In genomic region chr12:109115758-109116610, GRCh38 we compare ENCODE assay signal across 1 cellular context.
A peak's percentile ranks its signal among the peaks of the same experiment; 100 is the strongest.
TF ChIP-seq lines count a peak whose summit lies in the region.

ACACB (plus strand) TSS chr12:109116587; CDS start chr12:109139406, 22,819 bp downstream.

TF ChIP-seq in HepG2, 621 proteins besides CTCF, POLR2A, EP300 and RAD21 (continued from another document and continues in another):
- TF ChIP-seq AFF4 (CRISPR knock-in tag; IDR thresholded peaks at IDR 0.05) (no peak), ZNF597 (CRISPR knock-in tag; IDR thresholded peaks at IDR 0.05) (no peak), ZNF776 (CRISPR knock-in tag; IDR thresholded peaks at IDR 0.05) (no peak), ZNF503 (CRISPR knock-in tag; IDR thresholded peaks at IDR 0.05) (no peak), SMAD3 (CRISPR knock-in tag; IDR thresholded peaks at IDR 0.05) (no peak), ZBTB43 (CRISPR knock-in tag; conservative IDR thresholded peaks at IDR 0.05) (peak; percentile 74; the same call in 1 of the 2 replicates), BRCA1 (CRISPR knock-in tag; IDR thresholded peaks at IDR 0.05) (no peak), ZNF704 (CRISPR knock-in tag; IDR thresholded peaks at IDR 0.05; ENCODE audit: borderline replicate concordance) (no peak), ZNF841 (CRISPR knock-in tag; IDR thresholded peaks at IDR 0.05; ENCODE audit: borderline replicate concordance) (no peak), TIGD3 (CRISPR knock-in tag; IDR thresholded peaks at IDR 0.05; ENCODE audit: borderline replicate concordance) (no peak), GATA4 (IDR thresholded peaks at IDR 0.05; ENCODE audit: borderline replicate concordance, low read depth) (no peak; the same call in 1 of the 2 replicates), SSRP1 (CRISPR knock-in tag; IDR thresholded peaks at IDR 0.05) (peak; percentile 68; the same call in 1 of the 2 replicates), ZNF569 (CRISPR knock-in tag; IDR thresholded peaks at IDR 0.05; ENCODE audit: borderline replicate concordance) (no peak), XBP1 (CRISPR knock-in tag; IDR thresholded peaks at IDR 0.05) (no peak), ETV6 (CRISPR knock-in tag; conservative IDR thresholded peaks at IDR 0.05) (0 out of 2 replicates have a peak, but pooled peaks have one; percentile 51), ZNF710 (CRISPR knock-in tag; IDR thresholded peaks at IDR 0.05; ENCODE audit: borderline replicate concordance) (peak; percentile 80; the same call in 1 of the 2 replicates), HMGA1 (CRISPR knock-in tag; conservative IDR thresholded peaks at IDR 0.05) (no peak), HDAC1 (CRISPR knock-in tag; IDR thresholded peaks at IDR 0.05) (peak; percentile 88), HMGXB3 (CRISPR knock-in tag; IDR thresholded peaks at IDR 0.05; ENCODE audit: borderline replicate concordance) (peak; percentile 48; the same call in 1 of the 2 replicates), ZNF354B (CRISPR knock-in tag; IDR thresholded peaks at IDR 0.05) (no peak), ZNF33B (CRISPR knock-in tag; IDR thresholded peaks at IDR 0.05) (0 out of 2 replicates have a peak, but pooled peaks have one; percentile 42), ZFP36L1 (CRISPR knock-in tag; IDR thresholded peaks at IDR 0.05) (no peak), ATM (IDR thresholded peaks at IDR 0.05; ENCODE audit: borderline replicate concordance) (no peak), MTF1 (CRISPR knock-in tag; IDR thresholded peaks at IDR 0.05) (no peak), TEAD3 (CRISPR knock-in tag; optimal IDR thresholded peaks at IDR 0.05; ENCODE audit: borderline replicate concordance) (peak; percentile 90), RFXANK (CRISPR knock-in tag; IDR thresholded peaks at IDR 0.05) (0 out of 2 replicates have a peak, but pooled peaks have one; percentile 41), FOSL1 (CRISPR knock-in tag; IDR thresholded peaks at IDR 0.05; ENCODE audit: borderline replicate concordance) (no peak), ZNF7 (CRISPR knock-in tag; IDR thresholded peaks at IDR 0.05) (0 out of 2 replicates have a peak, but pooled peaks have one; percentile 26), TERF1 (CRISPR knock-in tag; IDR thresholded peaks at IDR 0.05) (no peak), ZNF790 (CRISPR knock-in tag; IDR thresholded peaks at IDR 0.05; ENCODE audit: borderline replicate concordance) (no peak), NCOA2 (CRISPR knock-in tag; IDR thresholded peaks at IDR 0.05) (peak; percentile 73), ATF5 (CRISPR knock-in tag; IDR thresholded peaks at IDR 0.05; ENCODE audit: low read depth) (no peak), TOE1 (CRISPR knock-in tag; IDR thresholded peaks at IDR 0.05) (no peak; the same call in 1 of the 2 replicates), SATB2 (CRISPR knock-in tag; IDR thresholded peaks at IDR 0.05) (no peak), EZH2 (conservative IDR thresholded peaks at IDR 0.05; ENCODE audit: low read depth, low read length) (no peak), SALL2 (CRISPR knock-in tag; IDR thresholded peaks at IDR 0.05) (no peak), ISX (CRISPR knock-in tag; conservative IDR thresholded peaks at IDR 0.05) (no peak), ZNF432 (CRISPR knock-in tag; IDR thresholded peaks at IDR 0.05; ENCODE audit: borderline replicate concordance) (no peak), TOPORS (CRISPR knock-in tag; IDR thresholded peaks at IDR 0.05) (no peak), ZMYM2 (CRISPR knock-in tag; IDR thresholded peaks at IDR 0.05) (no peak), CENPBD1 (CRISPR knock-in tag; IDR thresholded peaks at IDR 0.05; ENCODE audit: borderline replicate concordance, low read depth) (no peak), ZNF567 (CRISPR knock-in tag; IDR thresholded peaks at IDR 0.05; ENCODE audit: borderline replicate concordance) (no peak), IKZF1 (IDR thresholded peaks at IDR 0.05) (no peak)
